1 cellular context compared by ENCODE assay signal in genomic region chr12:118370601-118371000, GRCh38.
TF ChIP-seq lines count a peak whose summit lies in the region.

No MANE protein-coding gene starts in this region.

TF ChIP-seq in H1, 55 proteins besides CTCF, POLR2A, EP300 and RAD21:
- TF ChIP-seq HDAC2 (IDR thresholded peaks at IDR 0.05; ENCODE audit: borderline replicate concordance in 1 of 2, low read depth in 2 of 2, low read length in 2 of 2), result no peak
- no peak for TF ChIP-seq BCL11A (IDR thresholded peaks at IDR 0.05; ENCODE audit: low read depth in 2 of 2, low read length in 2 of 2)
- no peak for TF ChIP-seq TEAD4 (IDR thresholded peaks at IDR 0.05; ENCODE audit: low read depth, low read length)
- no peak for TF ChIP-seq JUN (IDR thresholded peaks at IDR 0.05; ENCODE audit: low read depth, low read length)
- TF ChIP-seq SRF (IDR thresholded peaks at IDR 0.05; ENCODE audit: low read depth, low read length), result no peak
- no peak for TF ChIP-seq KDM1A (IDR thresholded peaks at IDR 0.05; ENCODE audit: borderline replicate concordance, low read length)
- no peak for TF ChIP-seq CBX5 (IDR thresholded peaks at IDR 0.05; ENCODE audit: low read depth, low read length)
- TF ChIP-seq CTBP2 (IDR thresholded peaks at IDR 0.05; ENCODE audit: borderline replicate concordance, insufficient read depth, insufficient read length, low read length), result no peak
- no peak for TF ChIP-seq HDAC6 (IDR thresholded peaks at IDR 0.05; ENCODE audit: low read depth, low read length)
- no peak for TF ChIP-seq NANOG (IDR thresholded peaks at IDR 0.05; ENCODE audit: insufficient read depth, low read depth, low read length, poor library complexity, severe bottlenecking)
- TF ChIP-seq SP2 (IDR thresholded peaks at IDR 0.05; ENCODE audit: low read length), result no peak
- TF ChIP-seq SIN3A (conservative IDR thresholded peaks at IDR 0.05 in 1 of 2, IDR thresholded peaks at IDR 0.05 in 1 of 2; ENCODE audit: low read depth in 1 of 2, low read length in 2 of 2), result no peak
